In the genomic region with DNA sequence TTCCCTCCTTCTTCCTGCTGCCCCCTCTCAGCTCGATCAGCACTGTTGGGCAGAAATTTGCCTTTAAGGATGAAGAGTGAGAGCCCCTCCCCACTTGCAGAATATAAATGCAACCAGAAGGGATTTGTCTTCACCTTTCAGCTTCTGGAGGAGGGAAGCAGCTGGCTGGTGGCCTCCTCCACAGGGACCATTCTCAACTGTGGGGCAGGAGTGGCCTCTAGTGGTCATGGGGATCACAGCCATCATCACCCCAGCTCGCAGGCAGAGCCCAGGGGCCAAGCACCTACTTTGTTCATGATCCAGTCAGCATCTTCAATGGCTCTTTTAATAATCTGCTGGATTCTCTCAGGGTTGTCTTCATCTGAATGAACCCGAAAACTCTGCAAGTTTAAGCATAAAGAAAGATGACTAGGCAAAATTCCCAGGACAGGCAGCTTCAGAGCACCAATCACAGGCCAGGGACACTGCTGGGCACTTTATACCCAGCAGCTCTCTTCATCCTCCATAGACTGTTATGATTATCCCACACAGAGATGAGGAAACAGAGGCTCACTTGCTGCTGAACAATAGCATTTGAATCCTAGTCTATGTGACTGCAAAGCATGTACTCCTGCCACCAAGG, we compare ENCODE assay signal across 8 cellular contexts. TPM values are rescaled to one million over a fixed set of nuclear protein-coding genes. Genes with fewer than 3 reads are reported as not detected.
DNase-seq lines count a peak whose midpoint lies in the region; ATAC-seq, FAIRE-seq and TF ChIP-seq lines count a peak whose summit lies in the region.

No MANE protein-coding gene starts in this region.

- CTCF ChIA-PET in A549 (lab: Yijun Ruan, JAX), result interaction anchor here (0.6 to 16.2 kb wide), 72 partner anchors 11 to 872 kb away, joined by 3 to 474 read pairs (median 4); a partner anchor contains a TSS
- CTCF ChIA-PET in activated naive CD4-positive, alpha-beta T cell treated with anti-CD3 and anti-CD28 coated beads for 36 hours (lab: Charles Lee), result interaction anchor here (0.6 to 14.3 kb wide), 22 partner anchors 10 to 372 kb away, joined by 3 to 510 read pairs (median 5); a partner anchor contains a TSS

- ATAC-seq in A549 (peak; percentile 94 to 98), SK-N-SH treated with all-trans-retinoic acid at 6 μM for 48 hours (peak; percentile 98)

- no peaks in the 10 kb centered on the region for H3K9me3 Mint-ChIP-seq in activated naive CD4-positive, alpha-beta T cell treated with anti-CD3 and anti-CD28 coated beads for 36 hours

- DNase-seq in A549 (ENCODE audit: low read depth in 1 of 2, low spot score in 1 of 2) (peak; percentile 70 to 90), GM13977 (ENCODE audit: low spot score) (peak; percentile 83), LNCaP clone FGC (ENCODE audit: low read depth) (no peak), globus pallidus (ENCODE audit: low spot score) (peak; percentile 71), pons (ENCODE audit: low spot score) (peak; percentile 82), ureter (ENCODE audit: low spot score) (peak; percentile 66)
- DNase-seq in activated naive CD4-positive, alpha-beta T cell treated with anti-CD3 and anti-CD28 coated beads for 36 hours, result peak; percentile 89

- H3K27me3 Mint-ChIP-seq in activated naive CD4-positive, alpha-beta T cell treated with anti-CD3 and anti-CD28 coated beads for 36 hours (ENCODE audit: low read depth), result no peaks in the 10 kb centered on the region

- no peak overlapping the region for H3K27ac ChIP-seq in A549

- no peak for TF ChIP-seq POLR2A in A549 (IDR thresholded peaks at IDR 0.05; ENCODE audit: low read length)

- TF ChIP-seq CTCF in A549 (IDR thresholded peaks at IDR 0.05), result peak; percentile 97
- TF ChIP-seq CTCF in GM13977 (IDR thresholded peaks at IDR 0.05; ENCODE audit: extremely low read depth, insufficient read depth, missing control alignments), result peak; percentile 94
- TF ChIP-seq CTCF in LNCaP clone FGC (IDR thresholded peaks at IDR 0.05; ENCODE audit: control insufficient read depth, extremely low read depth, insufficient read depth), result peak; percentile 95

- peaks cover 19% of the 10 kb centered on the region for H3K4me1 Mint-ChIP-seq in activated naive CD4-positive, alpha-beta T cell treated with anti-CD3 and anti-CD28 coated beads for 36 hours (ENCODE audit: low read depth)

- H3K4me3 ChIP-seq in A549 (no peak overlapping the region), LNCaP clone FGC (ENCODE audit: low read depth, low read length) (no peak overlapping the region)

- POLR2A ChIA-PET in A549 (lab: Yijun Ruan, JAX), result interaction anchor here (1.8 kb wide), 1 partner anchor 75 kb away, joined by 14 read pairs; no protein-coding TSS in a partner anchor

- H3K4me2 ChIP-seq in A549, result no peak overlapping the region

- no peaks in the 10 kb centered on the region for H3K9me3 ChIP-seq in A549

- in situ Hi-C loops in GM13977 (cut with MboI; ENCODE audit: low pct_unique_long_range_greater_than_20kb, low sequenced_read_pairs, unreplicated experiment), result loop anchor here (5.0 to 10.0 kb wide), 2 partner anchors 78 to 115 kb away; a partner anchor contains a TSS

- H3K36me3 Mint-ChIP-seq in activated naive CD4-positive, alpha-beta T cell treated with anti-CD3 and anti-CD28 coated beads for 36 hours (ENCODE audit: low read depth), result peaks cover 1% of the 10 kb centered on the region

- FAIRE-seq in A549 (lab: Jason Lieb, UNC), result peak; percentile 56

- H3K4me1 ChIP-seq in A549, result no peaks in the 10 kb centered on the region

- H3K27ac Mint-ChIP-seq in activated naive CD4-positive, alpha-beta T cell treated with anti-CD3 and anti-CD28 coated beads for 36 hours, result no peak overlapping the region

- no peak for TF ChIP-seq EP300 in A549 (IDR thresholded peaks at IDR 0.05)

- H3K4me3 Mint-ChIP-seq in activated naive CD4-positive, alpha-beta T cell treated with anti-CD3 and anti-CD28 coated beads for 36 hours, result no peak overlapping the region

- TF ChIP-seq RAD21 in A549 (conservative IDR thresholded peaks at IDR 0.05 in 1 of 2, IDR thresholded peaks at IDR 0.05 in 1 of 2), result peak; percentile 97 to 98

- WGBS in A549 (ENCODE audit: missing lambda C conversion rate), result 4% methylated on average over 3 of the region's 3 CpGs

- intact Hi-C loops in activated naive CD4-positive, alpha-beta T cell treated with anti-CD3 and anti-CD28 coated beads for 36 hours (cut with micrococcal nuclease), result loop anchor here (1.0 to 10.0 kb wide), 5 partner anchors 75 to 585 kb away; a partner anchor contains a TSS

TF ChIP-seq in A549, 52 proteins besides CTCF, POLR2A, EP300 and RAD21:
- TF ChIP-seq SMC3 (IDR thresholded peaks at IDR 0.05) (peak; percentile 83), FOXS1 (CRISPR knock-in tag; IDR thresholded peaks at IDR 0.05) (no peak), HOXA7 (CRISPR knock-in tag; IDR thresholded peaks at IDR 0.05) (no peak), RNF2 (IDR thresholded peaks at IDR 0.05; ENCODE audit: borderline replicate concordance, low read depth) (no peak), ZC3H11A (IDR thresholded peaks at IDR 0.05) (no peak), RARB (CRISPR knock-in tag; IDR thresholded peaks at IDR 0.05) (no peak), NPAS2 (CRISPR knock-in tag; IDR thresholded peaks at IDR 0.05; ENCODE audit: borderline replicate concordance) (no peak), TP53 (CRISPR knock-in tag; IDR thresholded peaks at IDR 0.05) (no peak), EHMT2 (IDR thresholded peaks at IDR 0.05; ENCODE audit: low read depth) (no peak), MAFK (IDR thresholded peaks at IDR 0.05; ENCODE audit: partially characterized antibody) (peak; percentile 84), NR3C1 (IDR thresholded peaks at IDR 0.05) (no peak), JUNB (IDR thresholded peaks at IDR 0.05) (no peak), CBX8 (IDR thresholded peaks at IDR 0.05) (no peak), NFE2L2 (conservative IDR thresholded peaks at IDR 0.05; ENCODE audit: low read length) (0 out of 2 replicates have a peak, but pooled peaks have one; percentile 21)

TF ChIP-seq in SK-N-SH treated with all-trans-retinoic acid at 6 μM for 48 hours, 23 proteins besides CTCF, POLR2A, EP300 and RAD21:
- TF ChIP-seq, protein P1, sequence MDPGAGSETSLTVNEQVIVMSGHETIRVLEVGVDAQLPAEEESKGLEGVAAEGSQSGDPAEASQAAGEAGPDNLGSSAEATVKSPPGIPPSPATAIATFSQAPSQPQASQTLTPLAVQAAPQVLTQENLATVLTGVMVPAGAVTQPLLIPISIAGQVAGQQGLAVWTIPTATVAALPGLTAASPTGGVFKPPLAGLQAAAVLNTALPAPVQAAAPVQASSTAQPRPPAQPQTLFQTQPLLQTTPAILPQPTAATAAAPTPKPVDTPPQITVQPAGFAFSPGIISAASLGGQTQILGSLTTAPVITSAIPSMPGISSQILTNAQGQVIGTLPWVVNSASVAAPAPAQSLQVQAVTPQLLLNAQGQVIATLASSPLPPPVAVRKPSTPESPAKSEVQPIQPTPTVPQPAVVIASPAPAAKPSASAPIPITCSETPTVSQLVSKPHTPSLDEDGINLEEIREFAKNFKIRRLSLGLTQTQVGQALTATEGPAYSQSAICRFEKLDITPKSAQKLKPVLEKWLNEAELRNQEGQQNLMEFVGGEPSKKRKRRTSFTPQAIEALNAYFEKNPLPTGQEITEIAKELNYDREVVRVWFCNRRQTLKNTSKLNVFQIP (CRISPR knock-in tag; IDR thresholded peaks at IDR 0.05; ENCODE audit: borderline replicate concordance, low read depth), result no peak
- no peak for TF ChIP-seq OSR1 (CRISPR knock-in tag; IDR thresholded peaks at IDR 0.05)
- TF ChIP-seq TCF4 (CRISPR knock-in tag; IDR thresholded peaks at IDR 0.05; ENCODE audit: borderline replicate concordance), result no peak
- no peak for TF ChIP-seq ZFP3 (CRISPR knock-in tag; IDR thresholded peaks at IDR 0.05)
TF ChIP-seq in SK-N-SH treated with all-trans-retinoic acid at 6 μM for 48 hours: peak in this region for 0.

RNA-seq across cellular contexts. Expression of a gene that starts 13.1 kb away (rescaled TPM):
- polyA plus RNA-seq in A549 (2011; rRNA removed) (2.5 and 2.7 TPM in 2 replicates), A549 (2017; fragmentation: RNase III; extraction: RNeasy Plus Mini Kit Qiagen cat#74134 plus additional on column Dnase treatment) (1.4 to 2.0 TPM (median 1.8 TPM) in 3 replicates)
- polyA plus RNA-seq in A549 (2012; cell fraction: cytosol; rRNA removed), result 0.70 and 0.88 TPM in 2 replicates
- polyA plus RNA-seq in A549 (2012; cell fraction: nucleus; rRNA removed), result 1.0 and 1.4 TPM in 2 replicates
- 1.3 and 1.6 TPM in 2 replicates for polyA minus RNA-seq in A549 (2011; rRNA and poly(A)+ RNA removed)
- 1 to 10 TPM; 5.3 to 6.9 TPM for total RNA-seq in activated naive CD4-positive, alpha-beta T cell treated with anti-CD3 and anti-CD28 coated beads for 36 hours
- total RNA-seq in ureter, result 18.6 TPM
